ENCODE assay signal across 17 cellular contexts in genomic region chr4:39812500-39812899, GRCh38.
A peak's percentile ranks its signal among the peaks of the same experiment; 100 is the strongest.
DNase-seq lines count a peak whose midpoint lies in the region; ATAC-seq and TF ChIP-seq lines count a peak whose summit lies in the region.
"Had no signal": no experiment of that assay in that cellular context is flagged by ENCODE, and none has a peak within 500 bp of the region (broad histone marks: within the 10 kb centered on the region; RNA-seq: fewer than 3 reads in every experiment).

No MANE protein-coding gene starts in this region.

- no peak overlapping the region for H3K27ac ChIP-seq in heart right ventricle
- H3K27ac ChIP-seq: adrenal gland, gastrocnemius medialis had no signal

- peaks cover 3% of the 10 kb centered on the region for H3K4me1 Mint-ChIP-seq in activated CD4-positive, alpha-beta memory T cell treated with anti-CD3 and anti-CD28 coated beads for 36 hours (ENCODE audit: low read depth)
- peaks cover 8% of the 10 kb centered on the region in 2 donors for H3K4me1 Mint-ChIP-seq in immature natural killer cell
- H3K4me1 Mint-ChIP-seq in type B pancreatic cell (ENCODE audit: unreplicated experiment): no peaks in the 10 kb centered on the region

- H3K4me1 ChIP-seq in heart right ventricle: no peaks in the 10 kb centered on the region
- H3K4me1 ChIP-seq: adrenal gland, gastrocnemius medialis had no signal

- no peaks in the 10 kb centered on the region for H3K27me3 ChIP-seq in heart right ventricle
- H3K27me3 ChIP-seq: adrenal gland, gastrocnemius medialis had no signal

- no peaks in the 10 kb centered on the region for H3K9me3 ChIP-seq in heart right ventricle
- H3K9me3 ChIP-seq: adrenal gland, gastrocnemius medialis had no signal

- DNase-seq in stimulated activated CD4-positive, alpha-beta T cell treated with anti-CD3 and anti-CD28 coated beads, Interleukin-15, amount 100 ng/mL, for 24 hours: peak; percentile 31
- no peak for DNase-seq in stimulated activated CD4-positive, alpha-beta T cell treated with anti-CD3 and anti-CD28 coated beads, Interleukin-2, amount 100 ng/mL, for 48 hours
- DNase-seq in activated CD4-positive, alpha-beta memory T cell treated with anti-CD3 and anti-CD28 coated beads for 36 hours: peak; percentile 43
- DNase-seq in immature natural killer cell (peak; percentile 49 to 52 (median 50)), type B pancreatic cell (ENCODE audit: extremely low spot score, unreplicated experiment) (no peak), heart right ventricle (no peak), GM19238 (ENCODE audit: insufficient read length, low spot score) (no peak), NCI-H2196 treated with DMSO at 0.1 percent for 48 hours (lab: John Stamatoyannopoulos, UW; ENCODE audit: unreplicated experiment) (no peak)
- DNase-seq: DMS79; gastrocnemius medialis; GOT3; mammary epithelial cell; NCI-H1048; NK-92 treated with Interleukin-12 subunit alpha and Interleukin-12 subunit beta, amount 100 ng/mL, for 24 hours; occipital lobe; stimulated activated naive CD4-positive, alpha-beta T cell had no signal

- H3K36me3 Mint-ChIP-seq in activated CD4-positive, alpha-beta memory T cell treated with anti-CD3 and anti-CD28 coated beads for 36 hours: peaks cover 7% of the 10 kb centered on the region
- no peaks in the 10 kb centered on the region for H3K36me3 Mint-ChIP-seq in immature natural killer cell
- no peaks in the 10 kb centered on the region for H3K36me3 Mint-ChIP-seq in type B pancreatic cell

- peak overlapping the region; percentile 80 for H3K27ac Mint-ChIP-seq in activated CD4-positive, alpha-beta memory T cell treated with anti-CD3 and anti-CD28 coated beads for 36 hours
- H3K27ac Mint-ChIP-seq in immature natural killer cell (peak overlapping the region; percentile 2 to 90 (median 57)), type B pancreatic cell (peak overlapping the region; percentile 29)

- no peak for TF ChIP-seq CTCF in type B pancreatic cell (conservative IDR thresholded peaks at IDR 0.05)
- TF ChIP-seq CTCF in heart right ventricle (IDR thresholded peaks at IDR 0.05): no peak

- CTCF ChIA-PET in activated CD4-positive, alpha-beta memory T cell treated with anti-CD3 and anti-CD28 coated beads for 36 hours (lab: Charles Lee): interaction anchor here (0.5 kb wide), 1 partner anchor 235 kb away, joined by 3 read pairs; no protein-coding TSS in a partner anchor

- 71 to 78% methylated on average over 6 of the region's 6 CpGs for WGBS in heart right ventricle, 2 donors

- intact Hi-C loops in activated CD4-positive, alpha-beta memory T cell treated with anti-CD3 and anti-CD28 coated beads for 36 hours (cut with micrococcal nuclease): no loop called here
- intact Hi-C loops in heart right ventricle (cut with DNase I): no loop called here

- peaks cover 22% of the 10 kb centered on the region for H3K9me3 Mint-ChIP-seq in activated CD4-positive, alpha-beta memory T cell treated with anti-CD3 and anti-CD28 coated beads for 36 hours
- peaks cover 7 to 13% (median 10%) of the 10 kb centered on the region in 6 donors for H3K9me3 Mint-ChIP-seq in immature natural killer cell
- H3K9me3 Mint-ChIP-seq in type B pancreatic cell: peaks cover 4% of the 10 kb centered on the region

- peak overlapping the region; percentile 63 for H3K4me3 Mint-ChIP-seq in activated CD4-positive, alpha-beta memory T cell treated with anti-CD3 and anti-CD28 coated beads for 36 hours
- H3K4me3 Mint-ChIP-seq in immature natural killer cell (peak overlapping the region; percentile 8 to 56 (median 21)), type B pancreatic cell (peak overlapping the region; percentile 3)

- H3K4me3 ChIP-seq in heart right ventricle: no peak overlapping the region
- H3K4me3 ChIP-seq: adrenal gland, gastrocnemius medialis had no signal

- ATAC-seq in heart right ventricle: no peak
- ATAC-seq: gastrocnemius medialis had no signal

- H3K36me3 ChIP-seq in heart right ventricle: no peaks in the 10 kb centered on the region
- H3K36me3 ChIP-seq: adrenal gland, gastrocnemius medialis had no signal

- H3K27me3 Mint-ChIP-seq in activated CD4-positive, alpha-beta memory T cell treated with anti-CD3 and anti-CD28 coated beads for 36 hours: peaks cover 3% of the 10 kb centered on the region
- peaks cover 37 to 55% (median 41%) of the 10 kb centered on the region in 3 donors for H3K27me3 Mint-ChIP-seq in immature natural killer cell (ENCODE audit: low read depth in 3 of 3)
- H3K27me3 Mint-ChIP-seq in type B pancreatic cell: no peaks in the 10 kb centered on the region

- POLR2A ChIA-PET in activated CD4-positive, alpha-beta memory T cell treated with anti-CD3 and anti-CD28 coated beads for 36 hours (lab: Charles Lee): no interaction called here

Comparison
In these comparisons a context has a peak if more than half of its experiments do, and no peak if none do; other contexts are left out.
1. DNase-seq: peak in stimulated activated CD4-positive, alpha-beta T cell treated with anti-CD3 and anti-CD28 coated beads, Interleukin-15, amount 100 ng/mL, for 24 hours (single experiment), activated CD4-positive, alpha-beta memory T cell treated with anti-CD3 and anti-CD28 coated beads for 36 hours (single experiment) and immature natural killer cell (3 of 3); none in stimulated activated CD4-positive, alpha-beta T cell treated with anti-CD3 and anti-CD28 coated beads, Interleukin-2, amount 100 ng/mL, for 48 hours (0 of 2), type B pancreatic cell (single experiment), heart right ventricle (0 of 2), GM19238 (single experiment) and NCI-H2196 treated with DMSO at 0.1 percent for 48 hours (single experiment).
2. H3K27ac Mint-ChIP-seq: peak in every context shown above with its lines; median percentile 80 in activated CD4-positive, alpha-beta memory T cell treated with anti-CD3 and anti-CD28 coated beads for 36 hours; 57 in immature natural killer cell; 29 in type B pancreatic cell.
3. H3K4me3 Mint-ChIP-seq: peak in every context shown above with its lines; median percentile 63 in activated CD4-positive, alpha-beta memory T cell treated with anti-CD3 and anti-CD28 coated beads for 36 hours; 21 in immature natural killer cell; 3 in type B pancreatic cell.